Comparison of ENCODE assay signal across 21 cellular contexts in genomic region chr9:101478444-101478843, GRCh38. TPM values are rescaled to one million over a fixed set of nuclear protein-coding genes. Genes with fewer than 3 reads are reported as not detected.
DNase-seq lines count a peak whose midpoint lies in the region; ATAC-seq and TF ChIP-seq lines count a peak whose summit lies in the region.
"Had no signal": no experiment of that assay in that cellular context is flagged by ENCODE, and none has a peak within 500 bp of the region (broad histone marks: within the 10 kb centered on the region; RNA-seq: fewer than 3 reads in every experiment).

No MANE protein-coding gene starts in this region.

- no peaks in the 10 kb centered on the region for H3K79me2 ChIP-seq in smooth muscle cell (ENCODE audit: low read depth)

- H3K27ac ChIP-seq in smooth muscle cell (ENCODE audit: low read depth): no peak overlapping the region
- H3K27ac ChIP-seq: 22Rv1, C4-2B, left lung, tibial artery had no signal

- peak overlapping the region; percentile 23 for H3K4me3 ChIP-seq in endocrine pancreas (ENCODE audit: control insufficient read depth, insufficient read depth, low read length)
- no peak overlapping the region for H3K4me3 ChIP-seq in smooth muscle cell
- H3K4me3 ChIP-seq: left lung, sigmoid colon, tibial artery had no signal

- no peaks in the 10 kb centered on the region for H3K36me3 Mint-ChIP-seq in stimulated activated effector memory CD8-positive, alpha-beta T cell treated with anti-CD3 and anti-CD28 coated beads, Interleukin-12 subunit alpha, Interleukin-12 subunit beta, amount 100 ng/mL, for 72 hours
- H3K36me3 Mint-ChIP-seq: activated naive CD8-positive, alpha-beta T cell treated with anti-CD3 and anti-CD28 coated beads, Interleukin-2, amount 10 ng/mL, durations not matched to agents 7 days and 5 days had no signal

- H3K27me3 ChIP-seq in endocrine pancreas (ENCODE audit: control insufficient read depth, insufficient read depth, low read length) (no peaks in the 10 kb centered on the region), smooth muscle cell (ENCODE audit: low read depth) (no peaks in the 10 kb centered on the region)
- H3K27me3 ChIP-seq: sigmoid colon, tibial artery had no signal

- no peaks in the 10 kb centered on the region for H3K4me1 Mint-ChIP-seq in stimulated activated effector memory CD8-positive, alpha-beta T cell treated with anti-CD3 and anti-CD28 coated beads, Interleukin-12 subunit alpha, Interleukin-12 subunit beta, amount 100 ng/mL, for 72 hours
- H3K4me1 Mint-ChIP-seq: activated naive CD8-positive, alpha-beta T cell treated with anti-CD3 and anti-CD28 coated beads, Interleukin-2, amount 10 ng/mL, durations not matched to agents 7 days and 5 days had no signal

- no peak overlapping the region for H3K4me3 Mint-ChIP-seq in stimulated activated effector memory CD8-positive, alpha-beta T cell treated with anti-CD3 and anti-CD28 coated beads, Interleukin-12 subunit alpha, Interleukin-12 subunit beta, amount 100 ng/mL, for 72 hours
- H3K4me3 Mint-ChIP-seq: activated CD8-positive, alpha-beta T cell treated with anti-CD3 and anti-CD28 coated beads for 36 hours; activated naive CD8-positive, alpha-beta T cell treated with anti-CD3 and anti-CD28 coated beads, Interleukin-2, amount 10 ng/mL, durations not matched to agents 7 days and 5 days; activated T-cell treated with anti-CD3 and anti-CD28 coated beads, Interleukin-2, amount 50 U/mL, for 72 hours had no signal

- 91% methylated on average over 4 of the region's 4 CpGs for WGBS in smooth muscle cell (ENCODE audit: low lambda C conversion rate)

- H3K9me3 ChIP-seq in endocrine pancreas (ENCODE audit: control insufficient read depth, low read length): no peaks in the 10 kb centered on the region
- no peaks in the 10 kb centered on the region for H3K9me3 ChIP-seq in smooth muscle cell (replicated peaks; ENCODE audit: low read depth)
- H3K9me3 ChIP-seq: left lung, sigmoid colon, tibial artery had no signal

- H3K4me2 ChIP-seq in smooth muscle cell: no peak overlapping the region

- no peaks in the 10 kb centered on the region for H4K20me1 ChIP-seq in smooth muscle cell (ENCODE audit: low read depth)

- H3K36me3 ChIP-seq in endocrine pancreas (ENCODE audit: control insufficient read depth, insufficient read depth, low read length) (peaks cover 12% of the 10 kb centered on the region), smooth muscle cell (ENCODE audit: low read depth) (no peaks in the 10 kb centered on the region)
- H3K36me3 ChIP-seq: left lung had no signal

- H3K9ac ChIP-seq in endocrine pancreas (ENCODE audit: control insufficient read depth, insufficient read depth, low read length) (no peak overlapping the region), smooth muscle cell (ENCODE audit: low read depth) (no peak overlapping the region)

- no peak overlapping the region for H2AFZ ChIP-seq in smooth muscle cell (ENCODE audit: low read depth)

- H3K27ac Mint-ChIP-seq in stimulated activated effector memory CD8-positive, alpha-beta T cell treated with anti-CD3 and anti-CD28 coated beads, Interleukin-12 subunit alpha, Interleukin-12 subunit beta, amount 100 ng/mL, for 72 hours: no peak overlapping the region
- H3K27ac Mint-ChIP-seq: activated CD8-positive, alpha-beta T cell treated with anti-CD3 and anti-CD28 coated beads for 36 hours; activated naive CD8-positive, alpha-beta T cell treated with anti-CD3 and anti-CD28 coated beads, Interleukin-2, amount 10 ng/mL, durations not matched to agents 7 days and 5 days; activated T-cell treated with anti-CD3 and anti-CD28 coated beads, Interleukin-2, amount 50 U/mL, for 72 hours had no signal

- TF ChIP-seq CTCF in smooth muscle cell (IDR thresholded peaks at IDR 0.05; ENCODE audit: borderline replicate concordance, insufficient read depth, poor library complexity, severe bottlenecking): no peak

- H3K9me3 Mint-ChIP-seq in stimulated activated effector memory CD8-positive, alpha-beta T cell treated with anti-CD3 and anti-CD28 coated beads, Interleukin-12 subunit alpha, Interleukin-12 subunit beta, amount 100 ng/mL, for 72 hours: no peaks in the 10 kb centered on the region
- H3K9me3 Mint-ChIP-seq: activated CD8-positive, alpha-beta T cell treated with anti-CD3 and anti-CD28 coated beads for 36 hours; activated naive CD8-positive, alpha-beta T cell treated with anti-CD3 and anti-CD28 coated beads, Interleukin-2, amount 10 ng/mL, durations not matched to agents 7 days and 5 days; activated T-cell treated with anti-CD3 and anti-CD28 coated beads, Interleukin-2, amount 50 U/mL, for 72 hours had no signal

- DNase-seq in NCI-H2107 treated with DMSO at 0.1 percent for 48 hours (lab: John Stamatoyannopoulos, UW; ENCODE audit: unreplicated experiment): peak; percentile 10
- no peak for DNase-seq in NCI-H2107 (lab: John Stamatoyannopoulos, UW)
- DNase-seq in NCI-H510A treated with DMSO at 0.1 percent for 48 hours (lab: John Stamatoyannopoulos, UW): peak; percentile 47
- no peak for DNase-seq in stimulated activated effector memory CD8-positive, alpha-beta T cell treated with anti-CD3 and anti-CD28 coated beads, Interleukin-12 subunit alpha, Interleukin-12 subunit beta, amount 100 ng/mL, for 72 hours (ENCODE audit: low spot score in 2 of 2)
- DNase-seq in NCI-H187 treated with DMSO at 0.1 percent for 48 hours (lab: John Stamatoyannopoulos, UW): no peak
- no peak for DNase-seq in smooth muscle cell (lab: John Stamatoyannopoulos, UW; ENCODE audit: unreplicated experiment)
- no peak for DNase-seq in stimulated activated naive CD4-positive, alpha-beta T cell (lab: John Stamatoyannopoulos, UW)
- DNase-seq: activated CD8-positive, alpha-beta T cell treated with anti-CD3 and anti-CD28 coated beads for 36 hours; activated naive CD8-positive, alpha-beta T cell treated with anti-CD3 and anti-CD28 coated beads, Interleukin-2, amount 10 ng/mL, durations not matched to agents 7 days and 5 days; activated T-cell treated with anti-CD3 and anti-CD28 coated beads, Interleukin-2, amount 50 U/mL, for 72 hours; DMS79 treated with DMSO at 0.1 percent for 48 hours; effector CD4-positive, alpha-beta T cell; Karpas-422; left lung; NCI-H446 treated with DMSO at 0.1 percent for 48 hours; sigmoid colon; stimulated activated CD4-positive, alpha-beta T cell treated with anti-CD3 and anti-CD28 coated beads, Interleukin-4, amount 100 ng/mL, for 4 hours; tibial artery had no signal

- peak; percentile 11 for ATAC-seq in stimulated activated effector memory CD8-positive, alpha-beta T cell treated with anti-CD3 and anti-CD28 coated beads, Interleukin-12 subunit alpha, Interleukin-12 subunit beta, amount 100 ng/mL, for 72 hours
- ATAC-seq: activated CD8-positive, alpha-beta T cell treated with anti-CD3 and anti-CD28 coated beads for 36 hours; activated T-cell treated with anti-CD3 and anti-CD28 coated beads, Interleukin-2, amount 50 U/mL, for 72 hours; left lung had no signal

- H3K4me1 ChIP-seq in endocrine pancreas (ENCODE audit: control insufficient read depth, insufficient read depth, low read length) (peaks cover 20% of the 10 kb centered on the region), smooth muscle cell (ENCODE audit: low read depth) (no peaks in the 10 kb centered on the region)
- H3K4me1 ChIP-seq: left lung had no signal

- no peaks in the 10 kb centered on the region for H3F3A ChIP-seq in smooth muscle cell (ENCODE audit: low read depth)

RNA-seq across cellular contexts. Expression of gene ALDOB, which starts 42.9 kb away (rescaled TPM):
- total RNA-seq in smooth muscle cell: not detected in 2 replicates
- polyA plus RNA-seq in smooth muscle cell: not detected in 2 replicates
- total RNA-seq: activated CD8-positive, alpha-beta T cell treated with anti-CD3 and anti-CD28 coated beads for 36 hours; activated naive CD8-positive, alpha-beta T cell treated with anti-CD3 and anti-CD28 coated beads, Interleukin-2, amount 10 ng/mL, durations not matched to agents 7 days and 5 days; activated T-cell treated with anti-CD3 and anti-CD28 coated beads, Interleukin-2, amount 50 U/mL, for 72 hours; left lung had no signal

RNA-seq across cellular contexts. Expression of gene RNF20, which starts 55.2 kb away (rescaled TPM):
- 18.0 and 19.2 TPM in 2 replicates for total RNA-seq in smooth muscle cell
- polyA plus RNA-seq in smooth muscle cell: 12.8 and 18.6 TPM in 2 replicates

Comparison
In these comparisons a context has a peak if more than half of its experiments do, and no peak if none do; other contexts are left out.
1. DNase-seq: peak in NCI-H2107 treated with DMSO at 0.1 percent for 48 hours (single experiment) and NCI-H510A treated with DMSO at 0.1 percent for 48 hours (single experiment); none in NCI-H2107 (single experiment), stimulated activated effector memory CD8-positive, alpha-beta T cell treated with anti-CD3 and anti-CD28 coated beads, Interleukin-12 subunit alpha, Interleukin-12 subunit beta, amount 100 ng/mL, for 72 hours (0 of 2), NCI-H187 treated with DMSO at 0.1 percent for 48 hours (single experiment), smooth muscle cell (single experiment) and stimulated activated naive CD4-positive, alpha-beta T cell (0 of 6).